1 cellular context compared by ENCODE assay signal in the genomic region with DNA sequence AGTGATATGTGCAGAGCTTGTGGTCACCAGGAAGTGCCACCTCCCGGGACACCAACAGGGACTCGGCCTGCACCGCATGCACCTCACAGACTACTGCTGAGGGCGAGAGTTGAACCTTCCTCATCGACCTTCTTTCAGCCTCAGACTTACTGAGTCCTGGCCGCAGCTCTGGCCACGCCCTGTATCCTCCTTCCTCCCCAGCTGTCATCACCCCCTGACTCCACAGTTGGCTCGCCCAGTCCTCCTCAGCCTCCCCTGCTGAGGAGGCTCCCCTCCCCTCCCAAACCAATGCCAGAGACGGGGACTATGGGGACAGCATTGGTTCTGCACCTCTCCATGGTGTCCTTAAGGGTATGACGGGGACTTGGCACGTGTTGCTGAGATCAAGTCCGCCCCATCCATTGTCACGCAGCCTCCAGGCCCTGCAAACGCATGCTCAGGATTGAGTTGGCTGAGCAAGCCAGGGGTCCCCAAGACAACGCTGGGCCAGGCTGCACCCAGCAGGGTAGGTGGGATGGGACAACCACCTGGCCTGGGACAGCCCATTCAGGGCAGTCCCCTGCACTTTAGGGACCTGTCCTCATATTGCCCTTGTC.
TF ChIP-seq lines count a peak whose summit lies in the region.

No MANE protein-coding gene starts in this region.

TF ChIP-seq in GM12878, 131 proteins besides CTCF, POLR2A, EP300 and RAD21:
- TF ChIP-seq PBX3 (IDR thresholded peaks at IDR 0.05; ENCODE audit: insufficient replicate concordance, low read depth, low read length) (no peak), ZNF274 (IDR thresholded peaks at IDR 0.05; ENCODE audit: insufficient read depth, insufficient read length) (no peak), IKZF1 (conservative IDR thresholded peaks at IDR 0.05) (no peak), MLLT1 (IDR thresholded peaks at IDR 0.05) (no peak), TBL1XR1 (IDR thresholded peaks at IDR 0.05; ENCODE audit: low read depth, low read length) (no peak), POLR2AphosphoS2 (IDR thresholded peaks at IDR 0.05; ENCODE audit: low read depth, low read length) (no peak), TAF1 (IDR thresholded peaks at IDR 0.05; ENCODE audit: borderline replicate concordance, low read depth, low read length) (no peak), IKZF2 (IDR thresholded peaks at IDR 0.05) (no peak), ETV6 (conservative IDR thresholded peaks at IDR 0.05 in 1 of 2, IDR thresholded peaks at IDR 0.05 in 1 of 2; ENCODE audit: borderline replicate concordance in 1 of 2, low read depth in 1 of 2) (no peak), ZNF24 (IDR thresholded peaks at IDR 0.05) (no peak)
